In genomic region chr2:82650038-82650437, GRCh38 we compare ENCODE assay signal across 16 cellular contexts.
"Had no signal": no experiment of that assay in that cellular context is flagged by ENCODE, and none has a peak within 500 bp of the region (broad histone marks: within the 10 kb centered on the region; RNA-seq: fewer than 3 reads in every experiment).

No MANE protein-coding gene starts in this region.

- H3K4me1 Mint-ChIP-seq: activated naive CD8-positive, alpha-beta T cell treated with anti-CD3 and anti-CD28 coated beads, Interleukin-2, amount 10 ng/mL, durations not matched to agents 7 days and 5 days; neural crest cell had no signal

- H3K27me3 ChIP-seq: cardiac muscle cell, hepatocyte, testis, upper lobe of right lung had no signal

- H3K4me1 ChIP-seq: testis, upper lobe of right lung had no signal

- ATAC-seq: upper lobe of right lung had no signal

- H3K27ac ChIP-seq: cardiac muscle cell, epithelial cell of prostate, hepatocyte, testis, upper lobe of right lung had no signal

- H3K27ac Mint-ChIP-seq: activated CD4-positive, alpha-beta memory T cell treated with anti-CD3 and anti-CD28 coated beads for 36 hours; activated naive CD8-positive, alpha-beta T cell treated with anti-CD3 and anti-CD28 coated beads, Interleukin-2, amount 10 ng/mL, durations not matched to agents 7 days and 5 days; stimulated activated naive CD8-positive, alpha-beta T cell treated with anti-CD3 and anti-CD28 coated beads, Interleukin-15, Interleukin-2, amounts not matched to agents 100 ng/mL and 50 ng/mL, for 24 hours had no signal

- H3K9me3 ChIP-seq: testis, upper lobe of right lung had no signal

- H3K4me3 Mint-ChIP-seq: activated CD4-positive, alpha-beta memory T cell treated with anti-CD3 and anti-CD28 coated beads for 36 hours; activated naive CD8-positive, alpha-beta T cell treated with anti-CD3 and anti-CD28 coated beads, Interleukin-2, amount 10 ng/mL, durations not matched to agents 7 days and 5 days; neural crest cell; stimulated activated naive CD8-positive, alpha-beta T cell treated with anti-CD3 and anti-CD28 coated beads, Interleukin-15, Interleukin-2, amounts not matched to agents 100 ng/mL and 50 ng/mL, for 24 hours had no signal

- H3K4me3 ChIP-seq: cardiac muscle cell, hepatocyte, testis, upper lobe of right lung had no signal

- H3K36me3 ChIP-seq: cardiac muscle cell, upper lobe of right lung had no signal

- H3K4me2 ChIP-seq: hepatocyte had no signal

- H3K27me3 Mint-ChIP-seq: activated CD4-positive, alpha-beta memory T cell treated with anti-CD3 and anti-CD28 coated beads for 36 hours; activated naive CD8-positive, alpha-beta T cell treated with anti-CD3 and anti-CD28 coated beads, Interleukin-2, amount 10 ng/mL, durations not matched to agents 7 days and 5 days; stimulated activated naive CD8-positive, alpha-beta T cell treated with anti-CD3 and anti-CD28 coated beads, Interleukin-15, Interleukin-2, amounts not matched to agents 100 ng/mL and 50 ng/mL, for 24 hours had no signal

- H3K36me3 Mint-ChIP-seq: activated CD4-positive, alpha-beta memory T cell treated with anti-CD3 and anti-CD28 coated beads for 36 hours; activated naive CD8-positive, alpha-beta T cell treated with anti-CD3 and anti-CD28 coated beads, Interleukin-2, amount 10 ng/mL, durations not matched to agents 7 days and 5 days had no signal

- DNase-seq: activated CD4-positive, alpha-beta memory T cell treated with anti-CD3 and anti-CD28 coated beads for 36 hours; activated gamma-delta T cell treated with Interleukin-2 at 50 U/mL for 16 hours; activated naive CD8-positive, alpha-beta T cell treated with anti-CD3 and anti-CD28 coated beads, Interleukin-2, amount 10 ng/mL, durations not matched to agents 7 days and 5 days; activated T-cell treated with anti-CD3 and anti-CD28 coated beads, Interleukin-2, amount 50 U/mL, for 48 hours; aorta; kidney glomerular epithelial cell; stimulated activated CD4-positive, alpha-beta T cell treated with anti-CD3 and anti-CD28 coated beads, Interleukin-4, amount 100 ng/mL, for 1 hour; stimulated activated CD8-positive, alpha-beta memory T cell treated with anti-CD3 and anti-CD28 coated beads, Interleukin-4, amount 100 ng/mL, for 48 hours; testis; upper lobe of right lung had no signal

- H3K79me2 ChIP-seq: hepatocyte had no signal

- H2AFZ ChIP-seq: hepatocyte had no signal

- FAIRE-seq: colon had no signal
